Comparison of ENCODE assay signal across 12 cellular contexts in the genomic region with DNA sequence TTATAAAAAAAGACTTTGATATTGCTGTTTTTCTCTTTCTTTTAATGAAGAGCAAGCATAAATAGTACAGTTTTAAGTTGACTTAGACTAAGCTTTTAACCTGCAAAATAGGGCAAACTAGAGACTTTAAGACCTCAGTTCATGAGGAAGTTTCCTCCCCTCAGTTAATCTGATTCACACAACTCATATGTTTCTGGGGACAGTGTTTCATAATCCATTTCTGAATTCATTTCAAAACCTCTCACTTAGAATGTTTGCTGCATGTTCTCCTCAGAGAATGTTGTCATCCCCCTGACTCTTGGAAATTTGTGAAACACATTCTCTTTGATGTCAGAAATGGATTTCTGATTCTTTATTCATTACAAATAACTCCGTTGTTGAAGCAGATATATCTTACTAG.
DNase-seq lines count a peak whose midpoint lies in the region; ATAC-seq and TF ChIP-seq lines count a peak whose summit lies in the region.
"Had no signal": no experiment of that assay in that cellular context is flagged by ENCODE, and none has a peak within 500 bp of the region (broad histone marks: within the 10 kb centered on the region; RNA-seq: fewer than 3 reads in every experiment).

No MANE protein-coding gene starts in this region.

- CTCF ChIA-PET in WTC11 (lab: Charles Lee): interaction anchor here (1.6 kb wide), 1 partner anchor 86 kb away, joined by 5 read pairs; no protein-coding TSS in a partner anchor

- no peaks in the 10 kb centered on the region for H3K9me3 Mint-ChIP-seq in WTC11

- POLR2A ChIA-PET in WTC11 (lab: Charles Lee): no interaction called here

- H3K4me1 Mint-ChIP-seq in WTC11: peaks cover 54% of the 10 kb centered on the region

- ATAC-seq in WTC11: no peak
- no peak for ATAC-seq in GM21723 (IDR thresholded peaks at IDR 0.05; ENCODE audit: unreplicated experiment)
- ATAC-seq: heart left ventricle had no signal

- no peak overlapping the region for H3K4me3 Mint-ChIP-seq in WTC11

- H3K27ac Mint-ChIP-seq in WTC11: peak overlapping the region; percentile 13; the same call in 1 of the 2 replicates

- H3K27me3 Mint-ChIP-seq in WTC11 (ENCODE audit: low read depth): no peaks in the 10 kb centered on the region

- no peaks in the 10 kb centered on the region for H3K36me3 Mint-ChIP-seq in WTC11

- TF ChIP-seq CTCF in AG09309 (IDR thresholded peaks at IDR 0.05; ENCODE audit: control insufficient read depth, insufficient read depth, low read depth, low read length, missing control alignments): no peak
- no peak for TF ChIP-seq CTCF in WTC11 (IDR thresholded peaks at IDR 0.05)
- no peak for TF ChIP-seq CTCF in GM10266 (IDR thresholded peaks at IDR 0.05; ENCODE audit: control insufficient read depth, insufficient read depth, low read depth, missing control alignments)

- H3K4me3 ChIP-seq in AG09309 (ENCODE audit: control insufficient read depth, low read depth, low read length): no peak overlapping the region
- H3K4me3 ChIP-seq: HAP-1, heart left ventricle had no signal

- peak; percentile 42 for DNase-seq in AG09309 (ENCODE audit: low read depth)
- peak; percentile 23 for DNase-seq in GM04504 (ENCODE audit: low read depth)
- DNase-seq in WTC11 (ENCODE audit: low spot score): no peak
- DNase-seq in iris pigment epithelial cell (ENCODE audit: low read depth): peak; percentile 85
- DNase-seq in GM10266 (ENCODE audit: extremely low spot score): no peak
- no peak for DNase-seq in hypothalamus (lab: John Stamatoyannopoulos, UW)
- DNase-seq in superior temporal gyrus (ENCODE audit: extremely low spot score): no peak
- DNase-seq: cerebellar nuclear complex, heart left ventricle, NCI-H187 had no signal

TF ChIP-seq in WTC11, 78 proteins besides CTCF, POLR2A, EP300 and RAD21:
- TF ChIP-seq RELA (CRISPR knock-in tag; IDR thresholded peaks at IDR 0.05; ENCODE audit: borderline replicate concordance) (no peak), ETV6 (CRISPR knock-in tag; IDR thresholded peaks at IDR 0.05) (no peak), ZNF219 (CRISPR knock-in tag; IDR thresholded peaks at IDR 0.05; ENCODE audit: borderline replicate concordance) (no peak)
- TF ChIP-seq, protein P1, sequence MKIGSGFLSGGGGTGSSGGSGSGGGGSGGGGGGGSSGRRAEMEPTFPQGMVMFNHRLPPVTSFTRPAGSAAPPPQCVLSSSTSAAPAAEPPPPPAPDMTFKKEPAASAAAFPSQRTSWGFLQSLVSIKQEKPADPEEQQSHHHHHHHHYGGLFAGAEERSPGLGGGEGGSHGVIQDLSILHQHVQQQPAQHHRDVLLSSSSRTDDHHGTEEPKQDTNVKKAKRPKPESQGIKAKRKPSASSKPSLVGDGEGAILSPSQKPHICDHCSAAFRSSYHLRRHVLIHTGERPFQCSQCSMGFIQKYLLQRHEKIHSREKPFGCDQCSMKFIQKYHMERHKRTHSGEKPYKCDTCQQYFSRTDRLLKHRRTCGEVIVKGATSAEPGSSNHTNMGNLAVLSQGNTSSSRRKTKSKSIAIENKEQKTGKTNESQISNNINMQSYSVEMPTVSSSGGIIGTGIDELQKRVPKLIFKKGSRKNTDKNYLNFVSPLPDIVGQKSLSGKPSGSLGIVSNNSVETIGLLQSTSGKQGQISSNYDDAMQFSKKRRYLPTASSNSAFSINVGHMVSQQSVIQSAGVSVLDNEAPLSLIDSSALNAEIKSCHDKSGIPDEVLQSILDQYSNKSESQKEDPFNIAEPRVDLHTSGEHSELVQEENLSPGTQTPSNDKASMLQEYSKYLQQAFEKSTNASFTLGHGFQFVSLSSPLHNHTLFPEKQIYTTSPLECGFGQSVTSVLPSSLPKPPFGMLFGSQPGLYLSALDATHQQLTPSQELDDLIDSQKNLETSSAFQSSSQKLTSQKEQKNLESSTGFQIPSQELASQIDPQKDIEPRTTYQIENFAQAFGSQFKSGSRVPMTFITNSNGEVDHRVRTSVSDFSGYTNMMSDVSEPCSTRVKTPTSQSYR (CRISPR knock-in tag; IDR thresholded peaks at IDR 0.05): no peak
- TF ChIP-seq, protein P2, sequence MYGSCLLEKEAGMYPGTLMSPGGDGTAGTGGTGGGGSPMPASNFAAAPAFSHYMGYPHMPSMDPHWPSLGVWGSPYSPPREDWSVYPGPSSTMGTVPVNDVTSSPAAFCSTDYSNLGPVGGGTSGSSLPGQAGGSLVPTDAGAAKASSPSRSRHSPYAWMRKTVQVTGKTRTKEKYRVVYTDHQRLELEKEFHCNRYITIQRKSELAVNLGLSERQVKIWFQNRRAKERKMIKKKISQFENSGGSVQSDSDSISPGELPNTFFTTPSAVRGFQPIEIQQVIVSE (CRISPR knock-in tag; IDR thresholded peaks at IDR 0.05; ENCODE audit: borderline replicate concordance): no peak

Comparison
In these comparisons a context has a peak if more than half of its experiments do, and no peak if none do; other contexts are left out.
1. DNase-seq: peak in AG09309 (single experiment), GM04504 (single experiment) and iris pigment epithelial cell (single experiment); none in WTC11 (single experiment), GM10266 (single experiment), hypothalamus (0 of 51) and superior temporal gyrus (single experiment).